In genomic region chr2:47302308-47302707, GRCh38 we compare ENCODE assay signal across 26 cellular contexts.
DNase-seq lines count a peak whose midpoint lies in the region; ATAC-seq, FAIRE-seq and TF ChIP-seq lines count a peak whose summit lies in the region.
"Had no signal": no experiment of that assay in that cellular context is flagged by ENCODE, and none has a peak within 500 bp of the region (broad histone marks: within the 10 kb centered on the region; RNA-seq: fewer than 3 reads in every experiment).

No MANE protein-coding gene starts in this region.

- CTCF ChIA-PET in Caco-2 (lab: Charles Lee) = no interaction called here
- CTCF ChIA-PET in CD8-positive, alpha-beta memory T cell (lab: Charles Lee) = no interaction called here

- FAIRE-seq in astrocyte (lab: Jason Lieb, UNC) = no peak
- FAIRE-seq: GM18507, HepG2 had no signal

- H3K9me3 ChIP-seq in Caco-2 (no peaks in the 10 kb centered on the region), astrocyte (ENCODE audit: insufficient read depth, low read depth, low read length) (no peaks in the 10 kb centered on the region), subcutaneous abdominal adipose tissue (ENCODE audit: control insufficient read depth in 5 of 5, low read length in 5 of 5) (no peaks in the 10 kb centered on the region)
- no peaks in the 10 kb centered on the region for H3K9me3 ChIP-seq in CD8-positive, alpha-beta memory T cell (ENCODE audit: low read length)
- H3K9me3 ChIP-seq: SJSA1 had no signal

- no peak overlapping the region for H3K4me3 ChIP-seq in Caco-2 (ENCODE audit: low read depth, low read length)
- H3K4me3 ChIP-seq in astrocyte (ENCODE audit: insufficient read depth, low read depth, low read length) = no peak overlapping the region
- no peak overlapping the region for H3K4me3 ChIP-seq in subcutaneous abdominal adipose tissue (ENCODE audit: low read depth in 1 of 5, low read length in 5 of 5)
- H3K4me3 ChIP-seq in CD8-positive, alpha-beta memory T cell (ENCODE audit: low read length) = no peak overlapping the region
- H3K4me3 ChIP-seq: GM23248, PC-9, SJSA1 had no signal

- H3K27me3 ChIP-seq in Caco-2 (replicated peaks; ENCODE audit: control insufficient read depth, insufficient read depth, low read length) (no peaks in the 10 kb centered on the region), astrocyte (ENCODE audit: insufficient read depth, low read length) (peaks cover 2% of the 10 kb centered on the region), subcutaneous abdominal adipose tissue (ENCODE audit: control insufficient read depth in 5 of 5, insufficient read depth in 4 of 5, low read length in 5 of 5) (no peaks in the 10 kb centered on the region)
- no peaks in the 10 kb centered on the region for H3K27me3 ChIP-seq in CD8-positive, alpha-beta memory T cell (ENCODE audit: insufficient read depth, low read length, poor library complexity, severe bottlenecking)
- H3K27me3 ChIP-seq: SJSA1 had no signal

- no peak overlapping the region for H3K4me3 Mint-ChIP-seq in Caco-2 (ENCODE audit: unreplicated experiment)
- no peak overlapping the region for H3K4me3 Mint-ChIP-seq in astrocyte (ENCODE audit: unreplicated experiment)
- H3K4me3 Mint-ChIP-seq in stimulated activated effector memory CD8-positive, alpha-beta T cell treated with anti-CD3 and anti-CD28 coated beads, Interleukin-12 subunit alpha, Interleukin-12 subunit beta, amount 100 ng/mL, for 72 hours = no peak overlapping the region
- H3K4me3 Mint-ChIP-seq in CD8-positive, alpha-beta memory T cell = no peak overlapping the region
- H3K4me3 Mint-ChIP-seq: B cell; CD4-positive, CD25-positive, alpha-beta regulatory T cell had no signal

- peaks cover 69% of the 10 kb centered on the region for H3K4me1 ChIP-seq in Caco-2
- no peaks in the 10 kb centered on the region for H3K4me1 ChIP-seq in astrocyte (ENCODE audit: insufficient read depth, low read length)
- H3K4me1 ChIP-seq in subcutaneous abdominal adipose tissue (ENCODE audit: control insufficient read depth in 5 of 5, insufficient read depth in 5 of 5, low read length in 5 of 5) = peaks cover 0 to 87% (median 70%) of the 10 kb centered on the region in 5 donors
- H3K4me1 ChIP-seq in CD8-positive, alpha-beta memory T cell (ENCODE audit: insufficient read depth, low read length) = no peaks in the 10 kb centered on the region

- H3K4me1 Mint-ChIP-seq in Caco-2 (ENCODE audit: low read depth, unreplicated experiment) = peaks cover 54% of the 10 kb centered on the region
- peaks cover 12% of the 10 kb centered on the region for H3K4me1 Mint-ChIP-seq in astrocyte (ENCODE audit: low read depth, unreplicated experiment)
- peaks cover 8% of the 10 kb centered on the region for H3K4me1 Mint-ChIP-seq in stimulated activated effector memory CD8-positive, alpha-beta T cell treated with anti-CD3 and anti-CD28 coated beads, Interleukin-12 subunit alpha, Interleukin-12 subunit beta, amount 100 ng/mL, for 72 hours
- peaks cover 8 to 14% (median 13%) of the 10 kb centered on the region in 3 donors for H3K4me1 Mint-ChIP-seq in CD8-positive, alpha-beta memory T cell

- POLR2A ChIA-PET in Caco-2 (lab: Charles Lee) = no interaction called here
- POLR2A ChIA-PET in CD8-positive, alpha-beta memory T cell (lab: Charles Lee) = interaction anchor here (0.7 kb wide), 1 partner anchor 842 kb away, joined by 3 read pairs; no protein-coding TSS in a partner anchor

- H3K79me2 ChIP-seq in astrocyte (ENCODE audit: insufficient read depth, low read length) = no peaks in the 10 kb centered on the region

- H3K36me3 Mint-ChIP-seq in Caco-2 (ENCODE audit: insufficient read depth, unreplicated experiment) (peaks cover 7% of the 10 kb centered on the region), astrocyte (ENCODE audit: low read depth, unreplicated experiment) (no peaks in the 10 kb centered on the region)
- no peaks in the 10 kb centered on the region for H3K36me3 Mint-ChIP-seq in stimulated activated effector memory CD8-positive, alpha-beta T cell treated with anti-CD3 and anti-CD28 coated beads, Interleukin-12 subunit alpha, Interleukin-12 subunit beta, amount 100 ng/mL, for 72 hours
- no peaks in the 10 kb centered on the region for H3K36me3 Mint-ChIP-seq in CD8-positive, alpha-beta memory T cell
- H3K36me3 Mint-ChIP-seq: CD4-positive, CD25-positive, alpha-beta regulatory T cell had no signal

- H3K9me3 Mint-ChIP-seq in Caco-2 (ENCODE audit: unreplicated experiment) (no peaks in the 10 kb centered on the region), astrocyte (ENCODE audit: unreplicated experiment) (no peaks in the 10 kb centered on the region)
- H3K9me3 Mint-ChIP-seq in stimulated activated effector memory CD8-positive, alpha-beta T cell treated with anti-CD3 and anti-CD28 coated beads, Interleukin-12 subunit alpha, Interleukin-12 subunit beta, amount 100 ng/mL, for 72 hours = no peaks in the 10 kb centered on the region
- H3K9me3 Mint-ChIP-seq in CD8-positive, alpha-beta memory T cell = no peaks in the 10 kb centered on the region
- H3K9me3 Mint-ChIP-seq: CD4-positive, CD25-positive, alpha-beta regulatory T cell had no signal

- no peak overlapping the region for H3K9ac ChIP-seq in astrocyte (ENCODE audit: low read length)
- H3K9ac ChIP-seq in subcutaneous abdominal adipose tissue (ENCODE audit: low read length in 5 of 5) = no peak overlapping the region
- H3K9ac ChIP-seq: GM23248 had no signal

- H2AFZ ChIP-seq in astrocyte (ENCODE audit: low read depth, low read length) = no peak overlapping the region
- H2AFZ ChIP-seq: GM23248, PC-9 had no signal

- H4K20me1 ChIP-seq in astrocyte (ENCODE audit: insufficient read depth, low read length) = no peaks in the 10 kb centered on the region

- H3K36me3 ChIP-seq in Caco-2 (ENCODE audit: control insufficient read depth, insufficient read depth, low read length) (no peaks in the 10 kb centered on the region), astrocyte (ENCODE audit: insufficient read depth, low read length) (no peaks in the 10 kb centered on the region), subcutaneous abdominal adipose tissue (ENCODE audit: control insufficient read depth in 5 of 5, insufficient read depth in 5 of 5, low read length in 5 of 5) (no peaks in the 10 kb centered on the region)
- no peaks in the 10 kb centered on the region for H3K36me3 ChIP-seq in CD8-positive, alpha-beta memory T cell (ENCODE audit: insufficient read depth, low read length)
- H3K36me3 ChIP-seq: SJSA1 had no signal

- H3K27ac Mint-ChIP-seq in Caco-2 (ENCODE audit: unreplicated experiment) (peak overlapping the region; percentile 31), astrocyte (ENCODE audit: unreplicated experiment) (peak overlapping the region; percentile 12)
- no peak overlapping the region for H3K27ac Mint-ChIP-seq in stimulated activated effector memory CD8-positive, alpha-beta T cell treated with anti-CD3 and anti-CD28 coated beads, Interleukin-12 subunit alpha, Interleukin-12 subunit beta, amount 100 ng/mL, for 72 hours
- H3K27ac Mint-ChIP-seq in CD8-positive, alpha-beta memory T cell = no peak overlapping the region
- H3K27ac Mint-ChIP-seq: B cell; CD4-positive, CD25-positive, alpha-beta regulatory T cell had no signal

- BruUV-seq in Caco-2 (replicated peaks; lab: Mats Ljungman, UMichigan) = no TSS peak

- ATAC-seq in omental fat pad (ENCODE audit: low FRiP score) = peak; percentile 70
- no peak for ATAC-seq in stimulated activated effector memory CD8-positive, alpha-beta T cell treated with anti-CD3 and anti-CD28 coated beads, Interleukin-12 subunit alpha, Interleukin-12 subunit beta, amount 100 ng/mL, for 72 hours
- ATAC-seq: HepG2, Right ventricle myocardium inferior had no signal

- no peak overlapping the region for H3K27ac ChIP-seq in astrocyte (ENCODE audit: low read depth, low read length)
- H3K27ac ChIP-seq in subcutaneous abdominal adipose tissue (ENCODE audit: low read depth, low read length) = peak overlapping the region; percentile 84
- no peak overlapping the region for H3K27ac ChIP-seq in CD8-positive, alpha-beta memory T cell (ENCODE audit: low read depth, low read length)
- H3K27ac ChIP-seq: GM23248, PC-9, SJSA1 had no signal

- H3K4me2 ChIP-seq in astrocyte (ENCODE audit: low read length) = no peak overlapping the region
- H3K4me2 ChIP-seq: PC-9 had no signal

- intact Hi-C loops in Caco-2 (cut with micrococcal nuclease; ENCODE audit: unreplicated experiment) = no loop called here

- TF ChIP-seq CTCF in Caco-2 (IDR thresholded peaks at IDR 0.05; ENCODE audit: insufficient read depth in 1 of 2, low read depth in 1 of 2, low read length in 1 of 2, severe bottlenecking in 1 of 2, unreplicated experiment in 1 of 2) = no peak
- TF ChIP-seq CTCF in astrocyte (IDR thresholded peaks at IDR 0.05; ENCODE audit: insufficient read depth, low read depth, low read length) = no peak
- no peak for TF ChIP-seq CTCF in omental fat pad (IDR thresholded peaks at IDR 0.05)

- H3K27me3 Mint-ChIP-seq in Caco-2 (ENCODE audit: insufficient read depth, unreplicated experiment) (no peaks in the 10 kb centered on the region), astrocyte (ENCODE audit: low read depth, unreplicated experiment) (peaks cover 5% of the 10 kb centered on the region)
- peaks cover 2 to 36% of the 10 kb centered on the region in 2 donors for H3K27me3 Mint-ChIP-seq in CD8-positive, alpha-beta memory T cell
- H3K27me3 Mint-ChIP-seq: B cell had no signal

- no peak for DNase-seq in Caco-2
- no peak for DNase-seq in astrocyte (ENCODE audit: low read depth)
- DNase-seq in omental fat pad (ENCODE audit: low spot score) = no peak
- no peak for DNase-seq in NCI-H82 treated with DMSO at 0.1 percent for 48 hours (lab: John Stamatoyannopoulos, UW; ENCODE audit: unreplicated experiment)
- DNase-seq in stimulated activated effector memory CD8-positive, alpha-beta T cell treated with anti-CD3 and anti-CD28 coated beads, Interleukin-12 subunit alpha, Interleukin-12 subunit beta, amount 100 ng/mL, for 72 hours (ENCODE audit: low spot score in 2 of 2) = no peak
- no peak for DNase-seq in CD8-positive, alpha-beta memory T cell
- DNase-seq: CD4-positive, CD25-positive, alpha-beta regulatory T cell; DMS53; GM23248; H7; Kasumi-1; MV-4-11; NCI-H1105; NCI-H1436 treated with DMSO at 0.1 percent for 48 hours; NCI-H187 treated with DMSO at 0.1 percent for 48 hours; NCI-H2171 treated with DMSO at 0.1 percent for 48 hours; NCI-H345; NCI-H510A treated with DMSO at 0.1 percent for 48 hours; NK-92 treated with Interleukin-12 subunit alpha and Interleukin-12 subunit beta, amount 100 ng/mL, for 24 hours had no signal

Comparison
In these comparisons a context has a peak if more than half of its experiments do, and no peak if none do; other contexts are left out.
1. H3K27ac Mint-ChIP-seq: peak in Caco-2 (single experiment) and astrocyte (single experiment); none in stimulated activated effector memory CD8-positive, alpha-beta T cell treated with anti-CD3 and anti-CD28 coated beads, Interleukin-12 subunit alpha, Interleukin-12 subunit beta, amount 100 ng/mL, for 72 hours (single experiment) and CD8-positive, alpha-beta memory T cell (0 of 8).